In genomic region chr1:23370270-23370743, GRCh38 we compare ENCODE assay signal across 8 cellular contexts. TPM values are rescaled to one million over a fixed set of nuclear protein-coding genes. Genes with fewer than 3 reads are reported as not detected.
DNase-seq lines count a peak whose midpoint lies in the region; ATAC-seq and TF ChIP-seq lines count a peak whose summit lies in the region.

No MANE protein-coding gene starts in this region.

- TF ChIP-seq CTCF in right atrium auricular region (IDR thresholded peaks at IDR 0.05) = no peak
- TF ChIP-seq CTCF in breast epithelium (IDR thresholded peaks at IDR 0.05) = no peak

- H3K9ac ChIP-seq in muscle layer of colon (ENCODE audit: low read length) = peak overlapping the region; percentile 89

- peaks cover 0 to 3% of the 10 kb centered on the region in 2 donors for H3K9me3 ChIP-seq in right atrium auricular region
- H3K9me3 ChIP-seq in breast epithelium = no peaks in the 10 kb centered on the region
- no peaks in the 10 kb centered on the region for H3K9me3 ChIP-seq in muscle layer of colon (ENCODE audit: low read length)

- peak overlapping the region; percentile 99 for H3K27ac ChIP-seq in right atrium auricular region
- H3K27ac ChIP-seq in breast epithelium = peak overlapping the region; percentile 89 to 96
- H3K27ac ChIP-seq in muscle layer of colon (ENCODE audit: low read depth, low read length) = peak overlapping the region; percentile 99

- ATAC-seq in GM21786 (IDR thresholded peaks at IDR 0.05; ENCODE audit: unreplicated experiment) = no peak

- no peak for TF ChIP-seq POLR2A in breast epithelium (IDR thresholded peaks at IDR 0.05)

- H3K4me1 ChIP-seq in right atrium auricular region (peaks cover 0 to 38% of the 10 kb centered on the region in 2 donors), breast epithelium (peaks cover 10 to 29% of the 10 kb centered on the region in 2 donors), muscle layer of colon (ENCODE audit: insufficient read depth, low read length) (peaks cover 34% of the 10 kb centered on the region)

- intact Hi-C loops in cardiac septum (cut with DNase I) = no loop called here
- intact Hi-C loops in breast epithelium (cut with DNase I; ENCODE audit: low total_unique reads) = no loop called here

- peak overlapping the region; percentile 86 to 90 for H3K4me3 ChIP-seq in right atrium auricular region
- H3K4me3 ChIP-seq in breast epithelium = peak overlapping the region; percentile 79 to 90 (median 79)
- peak overlapping the region in 1 of 2 donors; percentile 98 for H3K4me3 ChIP-seq in muscle layer of colon (ENCODE audit: low read depth in 1 of 2, low read length in 2 of 2)

- DNase-seq in right atrium auricular region (ENCODE audit: low spot score) (no peak), cardiac septum (ENCODE audit: low spot score) (no peak), breast epithelium (ENCODE audit: low spot score in 2 of 2) (no peak), HT-29 (ENCODE audit: low spot score) (no peak), DMS53 (lab: John Stamatoyannopoulos, UW) (no peak)
- DNase-seq in stimulated activated CD4-positive, alpha-beta T cell treated with anti-CD3 and anti-CD28 coated beads, Interleukin-2, amount 100 ng/mL, for 24 hours = no peak

- H3K36me3 ChIP-seq in right atrium auricular region (peaks cover 16% of the 10 kb centered on the region), breast epithelium (no peaks in the 10 kb centered on the region), muscle layer of colon (ENCODE audit: insufficient read depth, low read length) (peaks cover 12% of the 10 kb centered on the region)

- H3K27me3 ChIP-seq in right atrium auricular region (no peaks in the 10 kb centered on the region), breast epithelium (no peaks in the 10 kb centered on the region), muscle layer of colon (ENCODE audit: control insufficient read depth in 1 of 2, insufficient read depth in 2 of 2, low read length in 2 of 2) (no peaks in the 10 kb centered on the region)

RNA-seq across cellular contexts. Expression of gene ZNF436, which starts 0.7 kb away (rescaled TPM):
- total RNA-seq in right atrium auricular region (1 to 10 TPM; 7.9 to 10.0 TPM), cardiac septum (19.8 TPM), breast epithelium (10 to 100 TPM; 19.5 to 36.6 (median 23.9) TPM)
- 2.7 and 2.9 TPM in 2 replicates for total RNA-seq in HT-29 (2014; rRNA removed; shearing (Covaris generic))

RNA-seq across cellular contexts. Expression of gene HNRNPR, which starts 26.2 kb away (rescaled TPM):
- total RNA-seq in right atrium auricular region (10 to 100 TPM; 40.5 to 51.6 TPM), cardiac septum (67.3 TPM), breast epithelium (100 to 1,000 TPM in 2 of 3 donors, 10 to 100 TPM in 1; 56.6 to 114 (median 109) TPM)
- 101 and 130 TPM in 2 replicates for total RNA-seq in HT-29 (2014; rRNA removed; shearing (Covaris generic))

RNA-seq across cellular contexts. Expression of gene TCEA3, which starts 54.2 kb away (rescaled TPM):
- total RNA-seq in right atrium auricular region (10 to 100 TPM; 24.4 to 40.1 TPM), cardiac septum (46.0 TPM), breast epithelium (10 to 100 TPM in 2 of 3 donors, 1 to 10 TPM in 1; 8.5 to 38.0 (median 31.2) TPM)
- 2.1 and 2.3 TPM in 2 replicates for total RNA-seq in HT-29 (2014; rRNA removed; shearing (Covaris generic))
